ENCODE assay signal across 16 cellular contexts in genomic region chrX:1561164-1561563, GRCh38. TPM values are rescaled to one million over a fixed set of nuclear protein-coding genes. Genes with fewer than 3 reads are reported as not detected.
A peak's percentile ranks its signal among the peaks of the same experiment; 100 is the strongest.
DNase-seq lines count a peak whose midpoint lies in the region; ATAC-seq, FAIRE-seq and TF ChIP-seq lines count a peak whose summit lies in the region.
"Had no signal": no experiment of that assay in that cellular context is flagged by ENCODE, and none has a peak within 500 bp of the region (broad histone marks: within the 10 kb centered on the region; RNA-seq: fewer than 3 reads in every experiment).

No MANE protein-coding gene starts in this region.

- H3K36me3 ChIP-seq in neural progenitor cell (no peaks in the 10 kb centered on the region), uterus (no peaks in the 10 kb centered on the region)

- no peak overlapping the region for H3K9ac ChIP-seq in neural progenitor cell

- FAIRE-seq in RCC 7860 (lab: Jason Lieb, UNC): no peak
- FAIRE-seq: H1 had no signal

- CTCF ChIA-PET in CD4-positive, alpha-beta T cell (lab: Charles Lee): no interaction called here

- no peaks in the 10 kb centered on the region for H3K27me3 Mint-ChIP-seq in CD4-positive, alpha-beta T cell
- H3K27me3 Mint-ChIP-seq in activated naive CD8-positive, alpha-beta T cell treated with anti-CD3 and anti-CD28 coated beads, Interleukin-2, amount 10 ng/mL, durations not matched to agents 7 days and 5 days: no peaks in the 10 kb centered on the region
- peaks cover 12% of the 10 kb centered on the region for H3K27me3 Mint-ChIP-seq in neural progenitor cell (ENCODE audit: insufficient read depth, low read depth)

- no peak overlapping the region for H3K4me3 ChIP-seq in neural progenitor cell
- H3K4me3 ChIP-seq in uterus: no peak overlapping the region

- no peaks in the 10 kb centered on the region for H3K36me3 Mint-ChIP-seq in CD4-positive, alpha-beta T cell (ENCODE audit: low read depth)
- no peaks in the 10 kb centered on the region for H3K36me3 Mint-ChIP-seq in activated naive CD8-positive, alpha-beta T cell treated with anti-CD3 and anti-CD28 coated beads, Interleukin-2, amount 10 ng/mL, durations not matched to agents 7 days and 5 days
- H3K36me3 Mint-ChIP-seq in neural progenitor cell: no peaks in the 10 kb centered on the region

- H3K27me3 ChIP-seq in CD4-positive, alpha-beta T cell (ENCODE audit: control insufficient read depth, insufficient read depth, low read length): no peaks in the 10 kb centered on the region
- H3K27me3 ChIP-seq in neural progenitor cell (no peaks in the 10 kb centered on the region), uterus (no peaks in the 10 kb centered on the region)

- peaks cover 2% of the 10 kb centered on the region for H3F3A ChIP-seq in neural progenitor cell (ENCODE audit: low read depth)

- H3K9me3 Mint-ChIP-seq in CD4-positive, alpha-beta T cell: peaks cover 5% of the 10 kb centered on the region
- no peaks in the 10 kb centered on the region for H3K9me3 Mint-ChIP-seq in activated naive CD8-positive, alpha-beta T cell treated with anti-CD3 and anti-CD28 coated beads, Interleukin-2, amount 10 ng/mL, durations not matched to agents 7 days and 5 days
- no peaks in the 10 kb centered on the region for H3K9me3 Mint-ChIP-seq in neural progenitor cell

- H3K27ac Mint-ChIP-seq in CD4-positive, alpha-beta T cell: peak overlapping the region; percentile 67
- peak overlapping the region; percentile 57 for H3K27ac Mint-ChIP-seq in activated naive CD8-positive, alpha-beta T cell treated with anti-CD3 and anti-CD28 coated beads, Interleukin-2, amount 10 ng/mL, durations not matched to agents 7 days and 5 days
- H3K27ac Mint-ChIP-seq in neural progenitor cell: peak overlapping the region; percentile 8

- no peaks in the 10 kb centered on the region for H3K9me3 ChIP-seq in CD4-positive, alpha-beta T cell (ENCODE audit: control insufficient read depth, low read length)
- no peaks in the 10 kb centered on the region for H3K9me3 ChIP-seq in neural progenitor cell (ENCODE audit: low read depth)
- H3K9me3 ChIP-seq in uterus: no peaks in the 10 kb centered on the region

- ATAC-seq in CD4-positive, alpha-beta T cell (ENCODE audit: poor library complexity): no peak
- ATAC-seq in activated naive CD8-positive, alpha-beta T cell treated with anti-CD3 and anti-CD28 coated beads, Interleukin-2, amount 10 ng/mL, durations not matched to agents 7 days and 5 days (ENCODE audit: low read depth): no peak

- no peak overlapping the region for H3K4me3 Mint-ChIP-seq in CD4-positive, alpha-beta T cell
- H3K4me3 Mint-ChIP-seq in activated naive CD8-positive, alpha-beta T cell treated with anti-CD3 and anti-CD28 coated beads, Interleukin-2, amount 10 ng/mL, durations not matched to agents 7 days and 5 days: no peak overlapping the region
- H3K4me3 Mint-ChIP-seq in neural progenitor cell: no peak overlapping the region

- DNase-seq in activated CD8-positive, alpha-beta memory T cell treated with anti-CD3 and anti-CD28 coated beads, Interleukin-2, amount 50 U/mL, for 48 hours: peak; percentile 23
- DNase-seq in activated CD8-positive, alpha-beta memory T cell treated with anti-CD3 and anti-CD28 coated beads, Interleukin-2, amount 50 U/mL, for 4 hours: no peak
- no peak for DNase-seq in CD4-positive, alpha-beta T cell
- DNase-seq in activated naive CD8-positive, alpha-beta T cell treated with anti-CD3 and anti-CD28 coated beads, Interleukin-2, amount 10 ng/mL, durations not matched to agents 7 days and 5 days: no peak
- DNase-seq in neural progenitor cell (ENCODE audit: low spot score) (no peak), RCC 7860 (ENCODE audit: low spot score) (no peak), uterus (no peak)
- DNase-seq: AML-193, DMS 273 treated with DMSO at 0.1 percent for 48 hours, Karpas-422, MM.1S, NCI-H1105, NCI-H1694 treated with DMSO at 0.1 percent for 48 hours, NCI-H446 had no signal

- no peaks in the 10 kb centered on the region for H3K79me2 ChIP-seq in neural progenitor cell (ENCODE audit: low read depth)

- no peak overlapping the region for H3K4me2 ChIP-seq in neural progenitor cell

- TF ChIP-seq CTCF in CD4-positive, alpha-beta T cell (IDR thresholded peaks at IDR 0.05): no peak
- no peak for TF ChIP-seq CTCF in neural progenitor cell (IDR thresholded peaks at IDR 0.05)
- TF ChIP-seq CTCF in uterus (IDR thresholded peaks at IDR 0.05): no peak

- no peaks in the 10 kb centered on the region for H4K20me1 ChIP-seq in neural progenitor cell (ENCODE audit: low read depth)

- POLR2A ChIA-PET in CD4-positive, alpha-beta T cell (lab: Charles Lee): no interaction called here
- POLR2A ChIA-PET in activated naive CD8-positive, alpha-beta T cell treated with anti-CD3 and anti-CD28 coated beads, Interleukin-2, amount 10 ng/mL, durations not matched to agents 7 days and 5 days (lab: Charles Lee): no interaction called here

- peaks cover 72% of the 10 kb centered on the region for H3K4me1 Mint-ChIP-seq in CD4-positive, alpha-beta T cell (ENCODE audit: low read depth)
- peaks cover 12% of the 10 kb centered on the region for H3K4me1 Mint-ChIP-seq in activated naive CD8-positive, alpha-beta T cell treated with anti-CD3 and anti-CD28 coated beads, Interleukin-2, amount 10 ng/mL, durations not matched to agents 7 days and 5 days
- H3K4me1 Mint-ChIP-seq in neural progenitor cell: no peaks in the 10 kb centered on the region

- H3K27ac ChIP-seq in CD4-positive, alpha-beta T cell (ENCODE audit: low read depth, low read length): no peak overlapping the region
- H3K27ac ChIP-seq in neural progenitor cell (no peak overlapping the region), uterus (no peak overlapping the region)

- H3K4me1 ChIP-seq in neural progenitor cell (no peaks in the 10 kb centered on the region), uterus (no peaks in the 10 kb centered on the region)

- no peak overlapping the region for H2AFZ ChIP-seq in neural progenitor cell (replicated peaks)

- intact Hi-C loops in CD4-positive, alpha-beta T cell (cut with DNase I, micrococcal nuclease): no loop called here
- intact Hi-C loops in uterus (cut with DNase I; ENCODE audit: low total_unique reads): no loop called here

- TF ChIP-seq POLR2A in uterus (IDR thresholded peaks at IDR 0.05): no peak

RNA-seq across cellular contexts. Expression of gene P2RY8, which starts 24.2 kb away (rescaled TPM):
- 100 to 1,000 TPM; 139 TPM for total RNA-seq in CD4-positive, alpha-beta T cell
- 10 to 100 TPM; 87.6 to 92.4 TPM for total RNA-seq in activated naive CD8-positive, alpha-beta T cell treated with anti-CD3 and anti-CD28 coated beads, Interleukin-2, amount 10 ng/mL, durations not matched to agents 7 days and 5 days
- total RNA-seq in neural progenitor cell (ENCODE audit: low replicate concordance) (0.32 and 0.68 TPM in 2 replicates), uterus (1 to 10 TPM in 1 of 4 donors, under 1 TPM in 2, not detected in 1; 0.59 to 3.6 (median 0.90) TPM)
- total RNA-seq: A673 had no signal

RNA-seq across cellular contexts. Expression of gene AKAP17A, which starts 30.2 kb away (rescaled TPM):
- total RNA-seq in CD4-positive, alpha-beta T cell: 100 to 1,000 TPM; 143 to 149 TPM
- total RNA-seq in activated naive CD8-positive, alpha-beta T cell treated with anti-CD3 and anti-CD28 coated beads, Interleukin-2, amount 10 ng/mL, durations not matched to agents 7 days and 5 days: 10 to 100 TPM; 87.8 to 88.1 TPM
- 10.7 and 38.5 TPM in 2 replicates for total RNA-seq in neural progenitor cell (ENCODE audit: low replicate concordance)
- total RNA-seq in uterus: 10 to 100 TPM; 21.5 to 52.9 (median 29.6) TPM

RNA-seq across cellular contexts. Expression of gene ASMT, which starts 53.7 kb away (rescaled TPM):
- under 1 TPM; 0.36 to 0.50 TPM for total RNA-seq in CD4-positive, alpha-beta T cell
- not detected for total RNA-seq in activated naive CD8-positive, alpha-beta T cell treated with anti-CD3 and anti-CD28 coated beads, Interleukin-2, amount 10 ng/mL, durations not matched to agents 7 days and 5 days
- 0.28 TPM in 1 of 2 replicates, not detected in the other for total RNA-seq in neural progenitor cell (ENCODE audit: low replicate concordance)
- total RNA-seq in uterus: 1 to 10 TPM in 1 of 4 donors, under 1 TPM in 1, not detected in 2; 0.21 to 2.6 TPM
- total RNA-seq: A673 had no signal

Comparison
In these comparisons a context has a peak if more than half of its experiments do, and no peak if none do; other contexts are left out.
1. H3K27ac Mint-ChIP-seq: peak in every context shown above with its lines; median percentile 67 in CD4-positive, alpha-beta T cell; 57 in activated naive CD8-positive, alpha-beta T cell treated with anti-CD3 and anti-CD28 coated beads, Interleukin-2, amount 10 ng/mL, durations not matched to agents 7 days and 5 days; 8 in neural progenitor cell.
2. RNA of gene P2RY8, which starts 24.2 kb away (total RNA-seq): 139 TPM in CD4-positive, alpha-beta T cell and 87.6 to 92.4 TPM in activated naive CD8-positive, alpha-beta T cell treated with anti-CD3 and anti-CD28 coated beads, Interleukin-2, amount 10 ng/mL, durations not matched to agents 7 days and 5 days; 0.59 to 3.6 TPM in uterus and 0.32 to 0.68 TPM in neural progenitor cell; every median in the first group is over 10 times any median in the second.